36 cellular contexts compared by ENCODE assay signal in genomic region chr14:55419663-55420062, GRCh38. TPM values are rescaled to one million over a fixed set of nuclear protein-coding genes. Genes with fewer than 3 reads are reported as not detected.
"Had no signal": no experiment of that assay in that cellular context is flagged by ENCODE, and none has a peak within 500 bp of the region (broad histone marks: within the 10 kb centered on the region; RNA-seq: fewer than 3 reads in every experiment).

No MANE protein-coding gene starts in this region.

- ATAC-seq: activated CD8-positive, alpha-beta T cell treated with anti-CD3 and anti-CD28 coated beads for 36 hours; activated naive CD4-positive, alpha-beta T cell treated with anti-CD3 and anti-CD28 coated beads, Interleukin-2, amount 50 U/mL, for 72 hours; activated T-cell treated with anti-CD3 and anti-CD28 coated beads, Interleukin-2, amount 50 U/mL, for 4 hours; activated T-cell treated with anti-CD3 and anti-CD28 coated beads, Interleukin-2, amount 50 U/mL, for 72 hours; activated T-helper 17 cell treated with anti-CD3 and anti-CD28 coated beads, Interleukin-2, amount 50 U/mL, for 72 hours; body of pancreas had no signal

- H3K4me3 ChIP-seq: adrenal gland, body of pancreas, breast epithelium had no signal

- H3K9me3 ChIP-seq: adrenal gland, body of pancreas, breast epithelium had no signal

- H3K27me3 ChIP-seq: adrenal gland, body of pancreas, brain microvascular endothelial cell, breast epithelium had no signal

- DNase-seq: activated B cell treated with CpG ODN at 0.5 μM for 24 hours; activated CD4-positive, alpha-beta memory T cell treated with anti-CD3 and anti-CD28 coated beads for 36 hours; activated CD4-positive, alpha-beta T cell treated with anti-CD3 and anti-CD28 coated beads for 4 hours; activated CD4-positive, alpha-beta T cell treated with anti-CD3 and anti-CD28 coated beads, Interleukin-2, amount 10 ng/mL, durations not matched to agents 7 days and 5 days; activated CD4-positive, CD25-positive, alpha-beta regulatory T cell treated with anti-CD3 and anti-CD28 coated beads, Interleukin-2, amount 50 U/mL, for 72 hours; activated CD8-positive, alpha-beta memory T cell treated with anti-CD3 and anti-CD28 coated beads, Interleukin-2, amount 50 U/mL, for 4 hours; activated CD8-positive, alpha-beta T cell treated with anti-CD3 and anti-CD28 coated beads for 36 hours; activated effector memory CD4-positive, alpha-beta T cell treated with anti-CD3 and anti-CD28 coated beads, Interleukin-2, amount 50 U/mL, for 16 hours; activated gamma-delta T cell treated with Interleukin-2 at 50 U/mL for 16 hours; activated naive CD4-positive, alpha-beta T cell; activated naive CD4-positive, alpha-beta T cell treated with anti-CD3 and anti-CD28 coated beads for 36 hours; activated naive CD4-positive, alpha-beta T cell treated with anti-CD3 and anti-CD28 coated beads, Interleukin-2, amount 50 U/mL, for 16 hours; activated naive CD8-positive, alpha-beta T cell treated with anti-CD3 and anti-CD28 coated beads for 36 hours; activated T-cell treated with anti-CD3 and anti-CD28 coated beads for 4 hours; activated T-cell treated with anti-CD3 and anti-CD28 coated beads, Interleukin-2, amount 50 U/mL, for 1 hour; activated T-cell treated with anti-CD3 and anti-CD28 coated beads, Interleukin-2, amount 50 U/mL, for 4 hours; activated T-cell treated with anti-CD3 and anti-CD28 coated beads, Interleukin-2, amount 50 U/mL, for 72 hours; adrenal gland; amniotic stem cell; aorta; body of pancreas; brain microvascular endothelial cell; central memory CD4-positive, alpha-beta T cell; T-helper 1 cell; T-helper 2 cell; T-helper 9 cell had no signal

- H3K27ac ChIP-seq: adrenal gland, body of pancreas, brain microvascular endothelial cell, breast epithelium, VCaP had no signal

- H3K4me1 ChIP-seq: adrenal gland, breast epithelium had no signal

- FAIRE-seq: astrocyte, TTC549 had no signal

- H3K36me3 ChIP-seq: adrenal gland, brain microvascular endothelial cell, breast epithelium had no signal

RNA-seq across cellular contexts. Expression of gene TBPL2, which starts 20.8 kb away (rescaled TPM):
- total RNA-seq: activated B cell treated with CpG ODN at 0.5 μM for 24 hours; activated CD4-positive, alpha-beta memory T cell treated with anti-CD3 and anti-CD28 coated beads for 36 hours; activated CD4-positive, alpha-beta T cell treated with anti-CD3 and anti-CD28 coated beads, Interleukin-2, amount 10 ng/mL, durations not matched to agents 7 days and 5 days; activated CD8-positive, alpha-beta memory T cell treated with anti-CD3 and anti-CD28 coated beads for 36 hours; activated CD8-positive, alpha-beta T cell treated with anti-CD3 and anti-CD28 coated beads for 36 hours; activated naive CD4-positive, alpha-beta T cell treated with anti-CD3 and anti-CD28 coated beads for 36 hours; activated naive CD4-positive, alpha-beta T cell treated with anti-CD3 and anti-CD28 coated beads, Interleukin-2, amount 50 U/mL, for 72 hours; activated naive CD8-positive, alpha-beta T cell treated with anti-CD3 and anti-CD28 coated beads for 36 hours; activated T-cell treated with anti-CD3 and anti-CD28 coated beads, Interleukin-2, amount 50 U/mL, for 4 hours; activated T-cell treated with anti-CD3 and anti-CD28 coated beads, Interleukin-2, amount 50 U/mL, for 72 hours; activated T-helper 1 cell treated with anti-CD3 and anti-CD28 coated beads, Interleukin-12 subunit alpha, Interleukin-12 subunit beta, Interleukin-2, Interleukin-4 antibody, amounts not matched to agents 30 ng/mL and 10 ng/mL and 1 ng/mL, durations not matched to agents 14 hours and 24 hours and 36 hours; activated T-helper 17 cell treated with anti-CD3 and anti-CD28 coated beads, Interleukin-2, amount 50 U/mL, for 72 hours; adrenal gland; aorta; astrocyte; body of pancreas; breast epithelium; cardiac septum; cerebellum had no signal
- polyA plus RNA-seq: adrenal gland, aorta had no signal
